In genomic region chr11:78080818-78081495, GRCh38 we compare ENCODE assay signal across 1 cellular context.
TF ChIP-seq lines count a peak whose summit lies in the region.

No MANE protein-coding gene starts in this region.

TF ChIP-seq in GM12878, 131 proteins besides CTCF, POLR2A, EP300 and RAD21:
- no peak for TF ChIP-seq HSF1 (IDR thresholded peaks at IDR 0.05; ENCODE audit: low read depth, low read length)
- TF ChIP-seq USF1 (IDR thresholded peaks at IDR 0.05; ENCODE audit: borderline replicate concordance, extremely low read length, insufficient read depth, low read depth, low read length), result no peak
- no peak for TF ChIP-seq ATF3 (IDR thresholded peaks at IDR 0.05; ENCODE audit: borderline replicate concordance, extremely low read depth, low read depth, low read length)
- no peak for TF ChIP-seq ZBTB40 (IDR thresholded peaks at IDR 0.05; ENCODE audit: borderline replicate concordance)
- TF ChIP-seq POLR2AphosphoS5 (IDR thresholded peaks at IDR 0.05; ENCODE audit: low read length), result no peak
- no peak for TF ChIP-seq ZNF24 (IDR thresholded peaks at IDR 0.05)
- TF ChIP-seq SUZ12 (IDR thresholded peaks at IDR 0.05; ENCODE audit: unreplicated experiment), result no peak
- no peak for TF ChIP-seq PML (IDR thresholded peaks at IDR 0.05; ENCODE audit: low read length)
- no peak for TF ChIP-seq CHD4 (IDR thresholded peaks at IDR 0.05)
- TF ChIP-seq FOS (IDR thresholded peaks at IDR 0.05; ENCODE audit: borderline replicate concordance, extremely low read depth, insufficient read length), result no peak
- no peak for TF ChIP-seq RFX5 (IDR thresholded peaks at IDR 0.05; ENCODE audit: low read depth, low read length)
- no peak for TF ChIP-seq ZBTB33 (IDR thresholded peaks at IDR 0.05)
